In genomic region chr19:57888494-57889231, GRCh38 we compare ENCODE assay signal across 8 cellular contexts. TPM values are rescaled to one million over a fixed set of nuclear protein-coding genes. Genes with fewer than 3 reads are reported as not detected.
DNase-seq lines count a peak whose midpoint lies in the region; ATAC-seq lines count a peak whose summit lies in the region.

Gene ZNF814, minus strand, starts transcription at chr19:57889037. Its CDS starts 235 bp downstream, at chr19:57888802.

- peak; percentile 50 to 80 (median 77) for DNase-seq in CD4-positive, CD25-positive, alpha-beta regulatory T cell
- peak; percentile 30 for DNase-seq in NCI-H526 treated with DMSO at 0.1 percent for 48 hours (lab: John Stamatoyannopoulos, UW)
- DNase-seq in activated CD8-positive, alpha-beta memory T cell treated with anti-CD3 and anti-CD28 coated beads, Interleukin-2, amount 50 U/mL, for 48 hours, result peak; percentile 89
- DNase-seq in epidermal melanocyte (ENCODE audit: insufficient read length, low spot score), result peak; percentile 65
- peak; percentile 89 for DNase-seq in midbrain (lab: John Stamatoyannopoulos, UW)
- DNase-seq in stimulated activated CD8-positive, alpha-beta memory T cell treated with anti-CD3 and anti-CD28 coated beads, Interleukin-15, amount 100 ng/mL, for 24 hours (ENCODE audit: low read depth), result peak; percentile 61
- DNase-seq in NCI-H187 treated with DMSO at 0.1 percent for 48 hours (lab: John Stamatoyannopoulos, UW), result no peak

- peaks cover 40% of the 10 kb centered on the region for H3K36me3 Mint-ChIP-seq in CD4-positive, CD25-positive, alpha-beta regulatory T cell

- peak within 1 kb of the TSS; percentile 75 to 91 (median 89) for H3K27ac Mint-ChIP-seq in CD4-positive, CD25-positive, alpha-beta regulatory T cell

- ATAC-seq in CD4-positive, CD25-positive, alpha-beta regulatory T cell (ENCODE audit: low read depth in 2 of 2), result peak; percentile 93 to 94
- peak; percentile 62 for ATAC-seq in GM21619 (IDR thresholded peaks at IDR 0.05; ENCODE audit: unreplicated experiment)

- peaks cover 11% of the 10 kb centered on the region for H3K36me3 ChIP-seq in CD4-positive, CD25-positive, alpha-beta regulatory T cell (ENCODE audit: control insufficient read depth, insufficient read depth, low read length)

- H3K27me3 ChIP-seq in CD4-positive, CD25-positive, alpha-beta regulatory T cell (ENCODE audit: control insufficient read depth, insufficient read depth, low read length), result no peaks in the 10 kb centered on the region

- peaks cover 19 to 66% of the 10 kb centered on the region in 2 experiments for H3K9me3 ChIP-seq in CD4-positive, CD25-positive, alpha-beta regulatory T cell (ENCODE audit: control insufficient read depth in 2 of 2, low read length in 2 of 2)

- peak within 1 kb of the TSS; percentile 50 for H3K27ac ChIP-seq in CD4-positive, CD25-positive, alpha-beta regulatory T cell (ENCODE audit: insufficient read depth, low read length, poor library complexity, severe bottlenecking)

- peaks cover 3 to 50% (median 14%) of the 10 kb centered on the region in 7 donors for H3K9me3 Mint-ChIP-seq in CD4-positive, CD25-positive, alpha-beta regulatory T cell

- H3K4me1 ChIP-seq in CD4-positive, CD25-positive, alpha-beta regulatory T cell (ENCODE audit: control insufficient read depth, insufficient read depth, low read length, poor library complexity, severe bottlenecking), result peaks cover 8% of the 10 kb centered on the region

- peaks cover 0 to 29% (median 11%) of the 10 kb centered on the region in 4 donors for H3K4me1 Mint-ChIP-seq in CD4-positive, CD25-positive, alpha-beta regulatory T cell

- no peaks in the 10 kb centered on the region for H3K27me3 Mint-ChIP-seq in CD4-positive, CD25-positive, alpha-beta regulatory T cell

- H3K4me3 ChIP-seq in CD4-positive, CD25-positive, alpha-beta regulatory T cell (ENCODE audit: low read depth, low read length), result peak within 1 kb of the TSS; percentile 83

- peak within 1 kb of the TSS; percentile 73 to 91 (median 88) for H3K4me3 Mint-ChIP-seq in CD4-positive, CD25-positive, alpha-beta regulatory T cell

RNA-seq across cellular contexts. Expression of gene ZNF814, which starts in this region (rescaled TPM):
- total RNA-seq in CD4-positive, CD25-positive, alpha-beta regulatory T cell, result 12.9 TPM
- 10 to 100 TPM in 2 of 4 donors, 1 to 10 TPM in 2; 3.1 to 13.4 (median 10.0) TPM for polyA plus RNA-seq in CD4-positive, CD25-positive, alpha-beta regulatory T cell
